ENCODE assay signal across 21 cellular contexts in the genomic region with DNA sequence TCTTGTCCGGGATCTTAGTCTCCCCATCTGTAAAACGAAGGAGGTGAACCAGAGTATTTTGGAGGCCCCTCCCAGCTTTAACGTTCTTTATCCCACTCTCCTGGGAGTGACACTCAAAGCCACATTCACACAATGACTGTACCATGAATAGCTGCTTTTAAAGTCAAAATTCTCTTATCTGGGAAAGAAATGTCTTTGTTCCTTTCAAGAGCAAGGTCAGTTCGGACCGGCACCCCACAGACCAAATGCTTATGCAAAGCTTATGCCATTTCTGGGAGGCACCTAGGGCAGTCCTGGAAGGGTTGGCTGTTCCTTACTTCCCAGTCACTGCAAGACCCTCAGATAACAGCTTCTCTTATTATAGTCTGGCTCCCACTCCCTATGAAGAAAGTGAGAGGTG. TPM values are rescaled to one million over a fixed set of nuclear protein-coding genes. Genes with fewer than 3 reads are reported as not detected.
DNase-seq lines count a peak whose midpoint lies in the region; ATAC-seq, FAIRE-seq and TF ChIP-seq lines count a peak whose summit lies in the region.
"Had no signal": no experiment of that assay in that cellular context is flagged by ENCODE, and none has a peak within 500 bp of the region (broad histone marks: within the 10 kb centered on the region; RNA-seq: fewer than 3 reads in every experiment).

No MANE protein-coding gene starts in this region.

- TF ChIP-seq POLR2A in H1 (IDR thresholded peaks at IDR 0.05; ENCODE audit: control extremely low read depth in 1 of 2, low read depth in 2 of 2, low read length in 2 of 2): no peak

- H3K4me3 Mint-ChIP-seq in GM23338: no peak overlapping the region; the same call in 2 of the 3 replicates
- H3K4me3 Mint-ChIP-seq: CD4-positive, alpha-beta memory T cell; HFFc6 had no signal

- no peak overlapping the region for H3K27ac ChIP-seq in GM23338 (ENCODE audit: low read depth)
- peak overlapping the region; percentile 82 for H3K27ac ChIP-seq in HUES48 (ENCODE audit: low read depth, low read length)
- no peak overlapping the region for H3K27ac ChIP-seq in H1 (ENCODE audit: low read depth, low read length)
- no peak overlapping the region for H3K27ac ChIP-seq in mesendoderm (ENCODE audit: low read depth, low read length)
- H3K27ac ChIP-seq: 22Rv1, A549, C4-2B had no signal

- no peaks in the 10 kb centered on the region for H3F3A ChIP-seq in GM23338 (replicated peaks; ENCODE audit: low read depth)

- H2BK12ac ChIP-seq in H1 (ENCODE audit: low read depth, low read length): no peak overlapping the region

- H2BK20ac ChIP-seq in H1 (ENCODE audit: low read length): no peak overlapping the region

- H2BK15ac ChIP-seq in H1 (ENCODE audit: low read length) (no peak overlapping the region), mesendoderm (replicated peaks; ENCODE audit: low read depth) (no peak overlapping the region)

- no peak overlapping the region for H2AK5ac ChIP-seq in H1 (ENCODE audit: low read depth, low read length)
- H2AK5ac ChIP-seq in mesendoderm (ENCODE audit: low read length): no peak overlapping the region

- H3K9ac ChIP-seq in HUES48 (ENCODE audit: low read depth, low read length): no peak overlapping the region
- no peak overlapping the region for H3K9ac ChIP-seq in H1 (replicated peaks in 1 of 4; ENCODE audit: extremely low read depth in 1 of 4, low read depth in 3 of 4, low read length in 3 of 4)
- H3K9ac ChIP-seq in mesendoderm (ENCODE audit: low read length): no peak overlapping the region

- no peaks in the 10 kb centered on the region for H3K27me3 ChIP-seq in GM23338 (ENCODE audit: insufficient read depth)
- no peaks in the 10 kb centered on the region for H3K27me3 ChIP-seq in HUES48 (ENCODE audit: control insufficient read depth, insufficient read depth, low read length)
- H3K27me3 ChIP-seq in H1 (replicated peaks in 1 of 4; ENCODE audit: control insufficient read depth in 3 of 4, extremely low read depth in 1 of 4, insufficient read depth in 3 of 4, low read length in 3 of 4): peaks cover 0 to 4% (median 0%) of the 10 kb centered on the region in 4 experiments; a peak in 1 of 7 replicates
- no peaks in the 10 kb centered on the region for H3K27me3 ChIP-seq in mesendoderm (ENCODE audit: insufficient read depth, low read length, poor library complexity)

- H4K5ac ChIP-seq in H1 (ENCODE audit: insufficient read length, low read depth, low read length) (no peak overlapping the region), mesendoderm (ENCODE audit: low read length) (no peak overlapping the region)

- H3K4me1 Mint-ChIP-seq in GM23338: peaks cover 27% of the 10 kb centered on the region
- H3K4me1 Mint-ChIP-seq: CD4-positive, alpha-beta memory T cell had no signal

- TF ChIP-seq EP300 in H1 (IDR thresholded peaks at IDR 0.05; ENCODE audit: borderline replicate concordance in 1 of 2, low read depth in 2 of 2, low read length in 2 of 2): no peak

- no peak overlapping the region for H3K4ac ChIP-seq in H1 (replicated peaks; ENCODE audit: insufficient read length, low read depth, low read length)
- H3K4ac ChIP-seq in mesendoderm (ENCODE audit: low read depth, low read length): no peak overlapping the region

- H3K4me1 ChIP-seq in GM23338 (ENCODE audit: insufficient read depth) (peaks cover 18% of the 10 kb centered on the region), HUES48 (ENCODE audit: control insufficient read depth, insufficient read depth, low read length) (peaks cover 29% of the 10 kb centered on the region), H1 (replicated peaks in 1 of 4; ENCODE audit: control insufficient read depth in 3 of 4, insufficient read depth in 4 of 4, low read length in 3 of 4) (peaks cover 4 to 16% (median 9%) of the 10 kb centered on the region in 4 experiments), mesendoderm (ENCODE audit: control insufficient read depth, low read depth, low read length) (peaks cover 26% of the 10 kb centered on the region)
- H3K4me1 ChIP-seq: A549 had no signal

- no peak overlapping the region for H4K91ac ChIP-seq in H1 (replicated peaks; ENCODE audit: insufficient read length, low read length)

- POLR2A ChIA-PET in H1 (lab: Charles Lee; ENCODE audit: partially characterized antibody): interaction anchor here (0.7 kb wide), 1 partner anchor 29 kb away, joined by 3 read pairs; no protein-coding TSS in a partner anchor

- no peak overlapping the region for H3K23ac ChIP-seq in H1 (ENCODE audit: insufficient read length)
- no peak overlapping the region for H3K23ac ChIP-seq in mesendoderm (ENCODE audit: low read length)

- TF ChIP-seq CTCF in GM23338 (conservative IDR thresholded peaks at IDR 0.05; ENCODE audit: low read depth in 2 of 2) (no peak), H1 (IDR thresholded peaks at IDR 0.05; ENCODE audit: control extremely low read depth in 1 of 3, insufficient read depth in 1 of 3, low read depth in 1 of 3, low read length in 3 of 3) (no peak)

- no peaks in the 10 kb centered on the region for H3K9me3 Mint-ChIP-seq in GM23338
- H3K9me3 Mint-ChIP-seq: HFFc6 had no signal

- H3K36me3 ChIP-seq in GM23338 (ENCODE audit: insufficient read depth): no peaks in the 10 kb centered on the region
- no peaks in the 10 kb centered on the region for H3K36me3 ChIP-seq in HUES48 (ENCODE audit: control insufficient read depth, insufficient read depth, low read length)
- H3K36me3 ChIP-seq in H1 (ENCODE audit: control insufficient read depth in 2 of 4, insufficient read depth in 4 of 4, low read length in 3 of 4): no peaks in the 10 kb centered on the region
- no peaks in the 10 kb centered on the region for H3K36me3 ChIP-seq in mesendoderm (ENCODE audit: control insufficient read depth, insufficient read depth, low read length)

- no peak for TF ChIP-seq RAD21 in H1 (IDR thresholded peaks at IDR 0.05 in 1 of 2, conservative IDR thresholded peaks at IDR 0.05 in 1 of 2; ENCODE audit: low read depth in 2 of 2, low read length in 2 of 2)

- WGBS in H1 (ENCODE audit: extremely low coverage in 1 of 2, insufficient coverage in 1 of 2, insufficient read length in 1 of 2, insufficient replicate concordance in 2 of 2, low coverage in 1 of 2, low lambda C conversion rate in 2 of 2, missing lambda C conversion rate in 1 of 2), 2 experiments: 24% methylated on average over 5 of the region's 5 CpGs; no CpG with 5 or more reads in 1 of the 2 experiments
- no CpG with 5 or more reads among the region's 5 CpGs for WGBS in mesendoderm (ENCODE audit: extremely low coverage, insufficient coverage, low lambda C conversion rate)

- H3K27ac Mint-ChIP-seq in GM23338: no peak overlapping the region
- H3K27ac Mint-ChIP-seq: CD4-positive, alpha-beta memory T cell; HFFc6 had no signal

- no peaks in the 10 kb centered on the region for H3K79me2 ChIP-seq in GM23338 (replicated peaks; ENCODE audit: insufficient read depth)
- H3K79me2 ChIP-seq in H1 (ENCODE audit: control insufficient read depth in 1 of 2, insufficient read depth in 2 of 2, low read length in 2 of 2): no peaks in the 10 kb centered on the region
- H3K79me2 ChIP-seq in mesendoderm (ENCODE audit: control insufficient read depth, insufficient read depth, low read length): no peaks in the 10 kb centered on the region

- H3K79me1 ChIP-seq in H1 (ENCODE audit: low read depth, low read length) (no peaks in the 10 kb centered on the region), mesendoderm (ENCODE audit: low read length) (no peaks in the 10 kb centered on the region)

- H2BK120ac ChIP-seq in H1 (replicated peaks; ENCODE audit: low read depth, low read length): no peak overlapping the region
- H2BK120ac ChIP-seq in mesendoderm (ENCODE audit: low read depth, low read length): no peak overlapping the region

- H3K27me3 Mint-ChIP-seq in GM23338 (ENCODE audit: insufficient read depth, low read depth, poor library complexity): no peaks in the 10 kb centered on the region
- H3K27me3 Mint-ChIP-seq: CD4-positive, alpha-beta memory T cell had no signal

- H4K20me1 ChIP-seq in GM23338 (replicated peaks; ENCODE audit: insufficient read depth) (no peaks in the 10 kb centered on the region), H1 (replicated peaks in 1 of 2; ENCODE audit: control insufficient read depth in 1 of 2, insufficient read depth in 2 of 2, low read length in 2 of 2) (no peaks in the 10 kb centered on the region)

- CTCF ChIA-PET in H1 (lab: Charles Lee; ENCODE audit: partially characterized antibody): interaction anchor here (0.8 to 2.0 kb wide), 9 partner anchors 9 to 177 kb away, joined by 3 to 8 read pairs (median 3); no protein-coding TSS in a partner anchor

- ATAC-seq in GM23338: peak; percentile 78
- no peak for ATAC-seq in GM21367 (IDR thresholded peaks at IDR 0.05; ENCODE audit: unreplicated experiment)
- ATAC-seq: A549, HCT116 had no signal

- peak overlapping the region; percentile 56; the same call in 1 of the 2 replicates for H3K18ac ChIP-seq in H1 (ENCODE audit: extremely low read depth, low read length)
- no peak overlapping the region for H3K18ac ChIP-seq in mesendoderm (ENCODE audit: low read length)

- H2BK5ac ChIP-seq in H1 (ENCODE audit: low read depth, low read length): no peak overlapping the region
- H2BK5ac ChIP-seq in mesendoderm (ENCODE audit: low read length): no peak overlapping the region

- DNase-seq in GM23338 (ENCODE audit: low spot score) (peak; percentile 38), H1 (ENCODE audit: low read depth in 1 of 2, low spot score in 2 of 2) (no peak), mesendoderm (peak; percentile 49), NCI-H128 (lab: John Stamatoyannopoulos, UW; ENCODE audit: unreplicated experiment) (no peak), NCI-H187 treated with DMSO at 0.1 percent for 48 hours (lab: John Stamatoyannopoulos, UW) (no peak), NCI-H2171 treated with DMSO at 0.1 percent for 48 hours (lab: John Stamatoyannopoulos, UW) (no peak)
- DNase-seq: AML-193; CD4-positive, alpha-beta memory T cell; DMS153; DMS79; GDM1; GOT3; HFFc6 had no signal

- no peak overlapping the region for H3K56ac ChIP-seq in H1 (replicated peaks; ENCODE audit: insufficient read length, low read depth, low read length)
- no peak overlapping the region for H3K56ac ChIP-seq in mesendoderm (ENCODE audit: low read length)

- H3K36me3 Mint-ChIP-seq in GM23338 (ENCODE audit: low read depth): no peaks in the 10 kb centered on the region
- H3K36me3 Mint-ChIP-seq: CD4-positive, alpha-beta memory T cell had no signal

- H4K8ac ChIP-seq in H1 (ENCODE audit: extremely low read depth, insufficient read depth, low read length): no peak overlapping the region
- H4K8ac ChIP-seq in mesendoderm (ENCODE audit: low read depth, low read length): no peak overlapping the region

- H3K4me2 ChIP-seq in GM23338: peak overlapping the region; percentile 17; the same call in 1 of the 2 replicates
- peak overlapping the region; percentile 18 to 21; a peak in 3 of 4 replicates for H3K4me2 ChIP-seq in H1 (ENCODE audit: insufficient read depth in 1 of 2, low read depth in 2 of 2, low read length in 2 of 2)
- no peak overlapping the region for H3K4me2 ChIP-seq in mesendoderm (ENCODE audit: low read length)
- H3K4me2 ChIP-seq: A549 had no signal

- no peaks in the 10 kb centered on the region for H3K23me2 ChIP-seq in H1 (ENCODE audit: low read depth, low read length)

- no peak overlapping the region for H3K14ac ChIP-seq in H1 (ENCODE audit: insufficient read length)

- peak; percentile 28 for FAIRE-seq in H1 (lab: Jason Lieb, UNC)
- FAIRE-seq: A549, GM12892, GM18507 had no signal

- H2AFZ ChIP-seq in GM23338 (no peak overlapping the region), H1 (ENCODE audit: low read length) (no peak overlapping the region)

- H3K4me3 ChIP-seq in GM23338 (no peak overlapping the region), HUES48 (ENCODE audit: low read depth, low read length) (no peak overlapping the region), H1 (ENCODE audit: extremely low read depth in 1 of 4, insufficient read depth in 2 of 4, low read depth in 3 of 4, low read length in 4 of 4) (peak overlapping the region in 1 of 4 experiments; percentile 6; a peak in 1 of 8 replicates), mesendoderm (ENCODE audit: low read length) (no peak overlapping the region)
- H3K4me3 ChIP-seq: A549 had no signal

- peaks cover 23% of the 10 kb centered on the region for H3K9me2 ChIP-seq in GM23338 (ENCODE audit: insufficient read depth)

- H3K9me3 ChIP-seq in HUES48 (ENCODE audit: control insufficient read depth, insufficient read depth, low read length) (no peaks in the 10 kb centered on the region), H1 (ENCODE audit: insufficient read depth in 2 of 2, low read depth in 1 of 2, low read length in 1 of 2) (no peaks in the 10 kb centered on the region)
- H3K9me3 ChIP-seq: A549 had no signal

RNA-seq across cellular contexts. Expression of gene WNT5A, which starts 53.5 kb away (rescaled TPM):
- total RNA-seq in GM23338 (2014; rRNA removed; shearing (Covaris generic)): 2.2 and 4.0 TPM in 2 replicates
- polyA plus RNA-seq in GM23338 (2016; fragmentation: Nextera tagmentation; extraction: Ambion mirVana): 0.53 and 0.82 TPM in 2 replicates
- 3.3 and 5.6 TPM in 2 replicates for total RNA-seq in H1 (2021; fragmentation: NEBNext Ultra II Directional; extraction: Animal tissue kit (Norgen Biotek cat#: 25700))
- 3.9 and 4.2 TPM in 2 replicates for polyA plus RNA-seq in H1 (2011; rRNA removed)
- 2.8 TPM for polyA plus RNA-seq in H1 (2011; cell fraction: cytosol; rRNA removed)
- 8.1 TPM for polyA plus RNA-seq in H1 (2011; cell fraction: nucleus; rRNA removed)
- 2.7 to 4.3 TPM (median 3.2 TPM) in 4 replicates for polyA plus RNA-seq in H1 (2012, experiment 1 of 2)
- 0.49 TPM for polyA plus RNA-seq in H1 (2012, experiment 2 of 2)
- 2.2 TPM for polyA plus RNA-seq in H1 (2013, experiment 1 of 2)
- polyA plus RNA-seq in H1 (2013, experiment 2 of 2): 2.2 TPM
- polyA minus RNA-seq in H1 (2011; rRNA and poly(A)+ RNA removed): 6.5 and 13.0 TPM in 2 replicates
- polyA minus RNA-seq in H1 (2011; cell fraction: cytosol; rRNA and poly(A)+ RNA removed): 10.1 TPM
- polyA minus RNA-seq in H1 (2011; cell fraction: nucleus; rRNA and poly(A)+ RNA removed): 12.2 TPM
- polyA plus RNA-seq in mesendoderm (2013, experiment 1 of 2): 3.4 TPM
- polyA plus RNA-seq in mesendoderm (2013, experiment 2 of 2): 2.8 TPM
- polyA plus RNA-seq: CD4-positive, alpha-beta memory T cell had no signal

Comparison
In these comparisons a context has a peak if more than half of its experiments do, and no peak if none do; other contexts are left out.
1. DNase-seq: peak in GM23338 (single experiment) and mesendoderm (single experiment); none in H1 (0 of 2), NCI-H128 (single experiment), NCI-H187 treated with DMSO at 0.1 percent for 48 hours (single experiment) and NCI-H2171 treated with DMSO at 0.1 percent for 48 hours (single experiment).